Comparison of ENCODE assay signal across 8 cellular contexts in the genomic region with DNA sequence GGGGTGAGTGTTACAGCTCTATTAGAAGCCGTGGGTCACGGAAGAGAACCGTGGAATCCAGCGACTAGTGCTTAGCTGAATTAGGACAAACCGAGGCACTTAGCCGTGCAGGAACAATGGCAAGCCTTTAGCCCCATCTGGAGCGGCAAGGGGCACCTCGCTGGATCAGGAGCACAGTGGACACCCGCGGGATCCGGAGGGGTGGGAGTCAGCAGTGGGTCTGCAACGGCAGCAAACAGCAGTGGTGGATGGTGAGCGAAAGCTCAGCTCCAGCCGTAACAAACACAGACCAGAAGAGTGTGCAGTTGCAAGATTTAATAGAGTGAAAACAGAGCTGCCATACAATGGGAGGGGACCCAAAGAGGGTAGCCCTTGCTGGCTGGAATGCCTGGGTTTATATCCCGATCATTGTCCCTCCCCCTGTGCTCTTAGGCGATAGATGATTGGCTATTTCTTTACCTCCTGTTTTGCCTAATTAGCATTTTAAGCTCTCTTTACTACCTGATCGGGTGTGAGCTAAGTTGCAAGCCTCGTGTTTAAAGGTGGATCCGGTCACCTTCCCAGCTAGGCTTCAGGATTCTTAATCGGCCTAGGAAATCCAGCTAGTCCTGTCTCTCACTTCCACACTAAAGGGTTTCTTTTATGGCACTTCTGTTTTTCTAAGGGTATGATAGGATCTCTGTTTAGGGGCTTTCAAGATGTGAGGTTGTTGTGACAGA.
DNase-seq lines count a peak whose midpoint lies in the region; ATAC-seq, FAIRE-seq and TF ChIP-seq lines count a peak whose summit lies in the region.
"Not testable (repeated sequence)": the region's sequence is repeated elsewhere in the genome, so short reads cannot be mapped to it uniquely, and the experiment has no call there.

No MANE protein-coding gene starts in this region.

- not testable (repeated sequence) for H4K20me1 ChIP-seq in K562 (replicated peaks; ENCODE audit: control insufficient read depth, insufficient read depth, low read length); HepG2 (ENCODE audit: insufficient read depth, low read length)

- H4K12ac ChIP-seq in trophoblast cell (ENCODE audit: low read depth, low read length) = not testable (repeated sequence)

- H2AK5ac ChIP-seq in trophoblast cell (ENCODE audit: low read length) = peak overlapping the region; percentile 16

- H3K27me3 Mint-ChIP-seq in glutamatergic neuron (ENCODE audit: unreplicated experiment); nephron progenitor cell (ENCODE audit: low read depth, poor library complexity): not testable (repeated sequence)

- not testable (repeated sequence) for H3K9me3 ChIP-seq in HUES6 (ENCODE audit: control insufficient read depth, insufficient read depth, low read depth, low read length); K562 (replicated peaks; ENCODE audit: control insufficient read depth, insufficient read depth, low read depth, low read length); HepG2 (ENCODE audit: low read length); trophoblast cell (ENCODE audit: insufficient read depth, low read depth, low read length)

- H3K36me3 ChIP-seq in HUES6 (ENCODE audit: control insufficient read depth, insufficient read depth, low read length); K562 (ENCODE audit: control insufficient read depth, insufficient read depth, low read length); HepG2 (replicated peaks in 1 of 2; ENCODE audit: control insufficient read depth in 1 of 2, insufficient read depth in 2 of 2, low read length in 2 of 2); trophoblast cell (ENCODE audit: control insufficient read depth in 1 of 2, insufficient read depth in 2 of 2, low read length in 2 of 2): not testable (repeated sequence)

- H2AFZ ChIP-seq in K562 (ENCODE audit: low read depth, low read length) (peak overlapping the region; percentile 63), trophoblast cell (ENCODE audit: insufficient read depth, low read length, poor library complexity) (peak overlapping the region; percentile 37)
- not testable (repeated sequence) for H2AFZ ChIP-seq in HepG2 (ENCODE audit: low read length)

- peak overlapping the region; percentile 90 for H3K27ac ChIP-seq in 22Rv1
- H3K27ac ChIP-seq in HUES6 (ENCODE audit: low read depth, low read length) = peak overlapping the region; percentile 10; the same call in 1 of the 2 replicates
- not testable (repeated sequence) for H3K27ac ChIP-seq in K562 (ENCODE audit: extremely low read depth, low read depth, low read length)
- peak overlapping the region; percentile 83 for H3K27ac ChIP-seq in HepG2 (ENCODE audit: extremely low read length, insufficient read depth, low read length)
- H3K27ac ChIP-seq in trophoblast cell (ENCODE audit: low read depth, low read length) = peak overlapping the region; percentile 54

- peak overlapping the region; percentile 15 for H3K4ac ChIP-seq in trophoblast cell (ENCODE audit: low read depth, low read length)

- CTCF ChIA-PET in K562 (lab: Yijun Ruan, JAX; ENCODE audit: low intra/inter-chr PET ratio) = not testable (repeated sequence)
- CTCF ChIA-PET in HepG2 (lab: Yijun Ruan, JAX; ENCODE audit: low intra/inter-chr PET ratio, low total read pairs) = interaction anchor here (0.6 kb wide), 1 partner anchor 1367 kb away, joined by 4 read pairs; no protein-coding TSS in a partner anchor

- not testable (repeated sequence) for H3K9me1 ChIP-seq in K562 (ENCODE audit: control insufficient read depth, insufficient read depth, low read length)

- TF ChIP-seq RAD21 in K562 (CRISPR knock-in tag; conservative IDR thresholded peaks at IDR 0.05 in 1 of 2, IDR thresholded peaks at IDR 0.05 in 1 of 2); HepG2 (CRISPR knock-in tag; IDR thresholded peaks at IDR 0.05): not testable (repeated sequence)

- H3K27ac Mint-ChIP-seq in glutamatergic neuron (ENCODE audit: unreplicated experiment) (peak overlapping the region; percentile 92), nephron progenitor cell (peak overlapping the region; percentile 64)

- H2BK5ac ChIP-seq in trophoblast cell (ENCODE audit: low read depth, low read length, poor library complexity) = peak overlapping the region; percentile 61

- H3K18ac ChIP-seq in trophoblast cell (ENCODE audit: low read length) = peak overlapping the region; percentile 55

- not testable (repeated sequence) for H3K4me3 ChIP-seq in HUES6 (ENCODE audit: low read depth, low read length); K562; HepG2 (replicated peaks in 1 of 3; ENCODE audit: insufficient read depth in 1 of 3, low read depth in 2 of 3, low read length in 3 of 3); trophoblast cell (ENCODE audit: low read depth, low read length)

- H3K4me1 ChIP-seq in HUES6 (ENCODE audit: control insufficient read depth, insufficient read depth, low read length) (peaks cover 21% of the 10 kb centered on the region), HepG2 (ENCODE audit: insufficient read depth, low read length) (peaks cover 38% of the 10 kb centered on the region), trophoblast cell (ENCODE audit: control insufficient read depth in 1 of 2, insufficient read depth in 2 of 2, low read length in 2 of 2) (peaks cover 8 to 11% of the 10 kb centered on the region in 2 experiments)
- not testable (repeated sequence) for H3K4me1 ChIP-seq in K562 (replicated peaks in 1 of 2; ENCODE audit: control insufficient read depth in 2 of 2, insufficient read depth in 2 of 2, low read length in 2 of 2)

- not testable (repeated sequence) for ATAC-seq in K562
- peak; percentile 50 for ATAC-seq in HepG2

- H3K9ac ChIP-seq in HUES6 (ENCODE audit: low read length); K562 (ENCODE audit: insufficient read depth in 1 of 2, low read depth in 2 of 2, low read length in 2 of 2); trophoblast cell (ENCODE audit: low read length): not testable (repeated sequence)
- H3K9ac ChIP-seq in HepG2 (ENCODE audit: insufficient read depth, low read depth, low read length) = peak overlapping the region; percentile 49

- H3K79me2 ChIP-seq in K562 (ENCODE audit: control insufficient read depth, insufficient read depth, low read length); HepG2 (ENCODE audit: insufficient read depth, low read length); trophoblast cell (ENCODE audit: control insufficient read depth, insufficient read depth, low read length, poor library complexity): not testable (repeated sequence)

- H4K91ac ChIP-seq in trophoblast cell (ENCODE audit: low read depth, low read length) = peak overlapping the region; percentile 89

- in situ Hi-C loops in K562 (cut with MboI); HepG2 (cut with HindIII; ENCODE audit: extremely low pct_ligation_motif_present, low pct_unique_long_range_greater_than_20kb): not testable (repeated sequence)

- H3K4me1 Mint-ChIP-seq in glutamatergic neuron (ENCODE audit: low read depth, unreplicated experiment) = peaks cover 46% of the 10 kb centered on the region
- H3K4me1 Mint-ChIP-seq in nephron progenitor cell = peaks cover 15% of the 10 kb centered on the region

- not testable (repeated sequence) for H3K23ac ChIP-seq in trophoblast cell (ENCODE audit: low read length)

- peak overlapping the region; percentile 64 for H2BK12ac ChIP-seq in trophoblast cell (ENCODE audit: low read length)

- H3K4me2 ChIP-seq in K562 (ENCODE audit: insufficient read depth, low read length) = peak overlapping the region; percentile 25; the same call in 1 of the 2 replicates
- H3K4me2 ChIP-seq in HepG2 (ENCODE audit: low read depth, low read length) = peak overlapping the region; percentile 57
- H3K4me2 ChIP-seq in trophoblast cell (ENCODE audit: low read length) = not testable (repeated sequence)

- H3K4me3 Mint-ChIP-seq in glutamatergic neuron (ENCODE audit: unreplicated experiment) = peak overlapping the region; percentile 22
- not testable (repeated sequence) for H3K4me3 Mint-ChIP-seq in nephron progenitor cell

- not testable (repeated sequence) for H3K27me3 ChIP-seq in HUES6 (ENCODE audit: control insufficient read depth, insufficient read depth, low read length); K562 (ENCODE audit: control insufficient read depth in 2 of 2, insufficient read depth in 2 of 2, low read length in 2 of 2); HepG2 (ENCODE audit: control insufficient read depth in 1 of 2, insufficient read depth in 2 of 2, low read length in 2 of 2); trophoblast cell (ENCODE audit: insufficient read depth, low read length)

- H3K9me3 Mint-ChIP-seq in glutamatergic neuron (ENCODE audit: unreplicated experiment); nephron progenitor cell: not testable (repeated sequence)

- H3K14ac ChIP-seq in trophoblast cell (ENCODE audit: low read length) = peak overlapping the region; percentile 62

- intact Hi-C loops in K562 (cut with micrococcal nuclease) = not testable (repeated sequence)
- intact Hi-C loops in HepG2 (cut with micrococcal nuclease; ENCODE audit: unreplicated experiment) = loop anchor here (1.0 kb wide), 1 partner anchor 11 kb away; no protein-coding TSS in a partner anchor

- not testable (repeated sequence) for TF ChIP-seq POLR2A in K562 (conservative IDR thresholded peaks at IDR 0.05); HepG2 (IDR thresholded peaks at IDR 0.05; ENCODE audit: insufficient read depth in 1 of 2, low read depth in 2 of 2, low read length in 2 of 2)

- DNase-seq in NCI-H82 treated with DMSO at 0.1 percent for 48 hours (lab: John Stamatoyannopoulos, UW; ENCODE audit: unreplicated experiment) = peak; percentile 26
- not testable (repeated sequence) for DNase-seq in K562 (ENCODE audit: extremely low read depth in 1 of 4, low spot score in 3 of 4); glutamatergic neuron; HepG2 (ENCODE audit: low spot score); nephron progenitor cell; trophoblast cell

- TF ChIP-seq EP300 in K562 (IDR thresholded peaks at IDR 0.05; ENCODE audit: low read length); HepG2 (IDR thresholded peaks at IDR 0.05; ENCODE audit: low read depth in 2 of 2, low read length in 2 of 2); HepG2 (CRISPR knock-in tag; IDR thresholded peaks at IDR 0.05; ENCODE audit: borderline replicate concordance): not testable (repeated sequence)

- not testable (repeated sequence) for FAIRE-seq in K562 (lab: Jason Lieb, UNC); HepG2 (lab: Jason Lieb, UNC)

- H3K36me3 Mint-ChIP-seq in glutamatergic neuron (ENCODE audit: unreplicated experiment); nephron progenitor cell (ENCODE audit: low read depth): not testable (repeated sequence)

- H3K79me1 ChIP-seq in trophoblast cell (ENCODE audit: low read length) = peaks cover 15% of the 10 kb centered on the region

- 2% methylated on average over 11 of the region's 20 CpGs for WGBS in K562 (ENCODE audit: insufficient coverage, low coverage, missing lambda C conversion rate)
- WGBS in HepG2 (ENCODE audit: low lambda C conversion rate) = 88% methylated on average over 20 of the region's 20 CpGs
- WGBS in trophoblast cell (ENCODE audit: extremely low coverage, insufficient coverage, insufficient read length) = no CpG with 5 or more reads among the region's 20 CpGs

- TF ChIP-seq CTCF in 22Rv1 (IDR thresholded peaks at IDR 0.05); K562 (IDR thresholded peaks at IDR 0.05 in 2 of 3, conservative IDR thresholded peaks at IDR 0.05 in 1 of 3; ENCODE audit: insufficient read depth in 2 of 3, low read depth in 1 of 3, low read length in 3 of 3); glutamatergic neuron (IDR thresholded peaks at IDR 0.05; ENCODE audit: partially characterized antibody, unreplicated experiment); HepG2 (CRISPR knock-in tag; IDR thresholded peaks at IDR 0.05); nephron progenitor cell (IDR thresholded peaks at IDR 0.05): not testable (repeated sequence)

- peak overlapping the region; percentile 46 for H4K8ac ChIP-seq in trophoblast cell (ENCODE audit: low read depth, low read length)

- POLR2A ChIA-PET in K562 (lab: Yijun Ruan, JAX) (interaction anchor here (1.2 kb wide), 1 partner anchor 11 kb away, joined by 5 read pairs; no protein-coding TSS in a partner anchor), HepG2 (lab: Yijun Ruan, JAX) (interaction anchor here (0.7 to 4.7 kb wide), 12 partner anchors 9 to 1079 kb away, joined by 3 to 64 read pairs (median 4); no protein-coding TSS in a partner anchor)

- BruUV-seq in K562 (replicated peaks; lab: Mats Ljungman, UMichigan) = not testable (repeated sequence)
- BruUV-seq in HepG2 (replicated peaks; lab: Mats Ljungman, UMichigan) = TSS peak; percentile 86

- peak overlapping the region; percentile 91 for H2BK120ac ChIP-seq in trophoblast cell (ENCODE audit: insufficient read depth, low read length, poor library complexity)
